Comparison of ENCODE assay signal across 8 cellular contexts in genomic region chr12:219891-220352, GRCh38. TPM values are rescaled to one million over a fixed set of nuclear protein-coding genes. Genes with fewer than 3 reads are reported as not detected.
DNase-seq lines count a peak whose midpoint lies in the region; ATAC-seq and TF ChIP-seq lines count a peak whose summit lies in the region.

No MANE protein-coding gene starts in this region.

- ATAC-seq in GM21825 (IDR thresholded peaks at IDR 0.05; ENCODE audit: unreplicated experiment): peak; percentile 60
- peak; percentile 80 to 92 (median 88) for ATAC-seq in right lobe of liver
- no peak for ATAC-seq in HG03045 (IDR thresholded peaks at IDR 0.05; ENCODE audit: unreplicated experiment)

- no peaks in the 10 kb centered on the region for H3K4me1 ChIP-seq in right lobe of liver

- no peaks in the 10 kb centered on the region for H3K27me3 ChIP-seq in right lobe of liver

- no peaks in the 10 kb centered on the region for H3K9me3 ChIP-seq in right lobe of liver

- intact Hi-C loops in right lobe of liver (cut with DNase I): no loop called here

- 51% methylated on average over 5 of the region's 17 CpGs for WGBS in right lobe of liver (ENCODE audit: insufficient coverage, low coverage, low lambda C conversion rate, missing lambda C conversion rate)

- TF ChIP-seq CTCF in right lobe of liver (IDR thresholded peaks at IDR 0.05): peak; percentile 64 to 78 (median 70)

- peaks cover 0 to 21% (median 9%) of the 10 kb centered on the region in 4 donors for H3K36me3 ChIP-seq in right lobe of liver

- TF ChIP-seq POLR2A in right lobe of liver (IDR thresholded peaks at IDR 0.05): no peak

- DNase-seq in COR-L47 (lab: John Stamatoyannopoulos, UW): peak; percentile 75
- DNase-seq in NCI-H1930 (lab: John Stamatoyannopoulos, UW): peak; percentile 23 to 26
- DNase-seq in UCSD-AML1 (lab: John Stamatoyannopoulos, UW; ENCODE audit: unreplicated experiment): peak; percentile 92
- peak; percentile 56 for DNase-seq in cerebellar cortex (ENCODE audit: low spot score)
- DNase-seq in right lobe of liver: peak; percentile 68 to 83 (median 72)
- peak; percentile 38 for DNase-seq in stimulated activated CD8-positive, alpha-beta memory T cell treated with anti-CD3 and anti-CD28 coated beads, Interleukin-4, amount 100 ng/mL, for 24 hours (ENCODE audit: low read depth)

- H3K27ac ChIP-seq in right lobe of liver: no peak overlapping the region

- no peak overlapping the region for H3K4me3 ChIP-seq in right lobe of liver

RNA-seq across cellular contexts. Expression of gene SLC6A12, which starts 6.0 kb away (rescaled TPM):
- total RNA-seq in right lobe of liver: 100 to 1,000 TPM in 1 of 6 experiments, 10 to 100 TPM in 4, 1 to 10 TPM in 1; 8.2 to 114 (median 26.5) TPM

RNA-seq across cellular contexts. Expression of gene SLC6A13, which starts 42.7 kb away (rescaled TPM):
- 10 to 100 TPM in 3 of 6 experiments, 1 to 10 TPM in 3; 2.0 to 70.6 (median 14.4) TPM for total RNA-seq in right lobe of liver

Comparison
In these comparisons a context has a peak if more than half of its experiments do, and no peak if none do; other contexts are left out.
1. DNase-seq: peak in every context shown above with its lines; median percentile 92 in UCSD-AML1; 75 in COR-L47; 72 in right lobe of liver; 56 in cerebellar cortex; 38 in stimulated activated CD8-positive, alpha-beta memory T cell treated with anti-CD3 and anti-CD28 coated beads, Interleukin-4, amount 100 ng/mL, for 24 hours; 24 in NCI-H1930.